8 cellular contexts compared by ENCODE assay signal in the genomic region with DNA sequence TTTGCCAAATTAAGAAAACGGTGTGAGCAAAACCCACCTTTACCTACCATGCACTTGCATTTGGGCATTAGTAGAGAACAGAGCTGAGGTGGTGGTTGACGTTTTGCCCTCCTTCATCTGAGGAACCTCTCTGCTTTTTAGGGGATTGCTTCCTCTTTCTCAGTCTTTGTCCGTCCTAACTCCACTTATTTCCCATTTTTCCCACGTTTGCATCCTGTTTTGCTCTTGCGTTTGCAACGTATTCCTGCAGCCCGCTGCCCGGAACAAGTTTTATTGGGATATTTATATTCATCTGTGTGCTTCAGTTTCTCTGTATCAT. TPM values are rescaled to one million over a fixed set of nuclear protein-coding genes. Genes with fewer than 3 reads are reported as not detected.
DNase-seq lines count a peak whose midpoint lies in the region; ATAC-seq and TF ChIP-seq lines count a peak whose summit lies in the region.

No MANE protein-coding gene starts in this region.

- peaks cover 54% of the 10 kb centered on the region for H3K4me1 ChIP-seq in left ventricle myocardium inferior

- H3K27ac ChIP-seq in WERI-Rb-1 (peak overlapping the region; percentile 87), left ventricle myocardium inferior (replicated peaks) (peak overlapping the region; percentile 93), skin epidermis (peak overlapping the region; percentile 8 to 98 (median 94))

- peaks cover 11% of the 10 kb centered on the region for H3K36me3 ChIP-seq in WERI-Rb-1
- no peaks in the 10 kb centered on the region for H3K36me3 ChIP-seq in left ventricle myocardium inferior

- H3K9me3 ChIP-seq in WERI-Rb-1 (ENCODE audit: severe bottlenecking): no peaks in the 10 kb centered on the region
- H3K9me3 ChIP-seq in left ventricle myocardium inferior (replicated peaks): no peaks in the 10 kb centered on the region

- peak; percentile 29 to 33 for ATAC-seq in activated CD4-positive, CD25-positive, alpha-beta regulatory T cell treated with anti-CD3 and anti-CD28 coated beads, Interleukin-2, amount 50 U/mL, for 24 hours
- ATAC-seq in HG03095 (IDR thresholded peaks at IDR 0.05; ENCODE audit: unreplicated experiment): peak; percentile 45

- TF ChIP-seq CTCF in WERI-Rb-1 (IDR thresholded peaks at IDR 0.05; ENCODE audit: low read depth, low read length): no peak
- TF ChIP-seq CTCF in left ventricle myocardium inferior (IDR thresholded peaks at IDR 0.05; ENCODE audit: borderline replicate concordance): no peak

- intact Hi-C loops in left ventricle myocardium inferior (cut with micrococcal nuclease): no loop called here

- H3K4me3 ChIP-seq in WERI-Rb-1 (ENCODE audit: low read depth, low read length) (peak overlapping the region; percentile 65), left ventricle myocardium inferior (peak overlapping the region; percentile 77), skin epidermis (peak overlapping the region; percentile 48 to 95 (median 67))

- H3K27me3 ChIP-seq in WERI-Rb-1 (ENCODE audit: insufficient read depth, low read depth, severe bottlenecking) (no peaks in the 10 kb centered on the region), left ventricle myocardium inferior (ENCODE audit: low read depth) (no peaks in the 10 kb centered on the region)

- no peak for DNase-seq in activated CD4-positive, CD25-positive, alpha-beta regulatory T cell (lab: John Stamatoyannopoulos, UW)
- DNase-seq in WERI-Rb-1 (no peak), left ventricle myocardium inferior (no peak), NCI-H128 (lab: John Stamatoyannopoulos, UW; ENCODE audit: unreplicated experiment) (no peak)
- DNase-seq in activated CD8-positive, alpha-beta memory T cell treated with anti-CD3 and anti-CD28 coated beads, Interleukin-2, amount 50 U/mL, for 4 hours: no peak

RNA-seq across cellular contexts. Expression of a gene that starts 0.4 kb away (rescaled TPM):
- total RNA-seq in left ventricle myocardium inferior: 143 TPM
